36 cellular contexts compared by ENCODE assay signal in the genomic region with DNA sequence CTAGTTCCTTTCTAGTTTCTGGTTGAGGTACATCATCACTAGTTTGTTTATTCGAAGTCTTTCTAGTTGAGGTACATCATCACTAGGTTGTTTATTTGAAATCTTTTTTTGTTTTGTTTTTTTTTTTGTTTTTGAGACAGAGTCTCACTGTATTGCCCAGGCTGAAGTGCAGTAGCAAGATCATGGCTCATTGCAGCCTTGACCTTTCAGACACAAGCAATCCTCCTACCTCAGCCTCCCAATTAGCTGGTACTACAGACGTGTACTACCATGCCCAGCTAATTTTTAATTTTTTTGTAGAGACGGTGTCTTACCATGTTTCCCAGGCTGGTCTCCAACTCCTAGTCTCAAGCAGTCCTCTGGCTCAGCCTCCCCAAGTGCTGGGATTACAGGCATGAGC. TPM values are rescaled to one million over a fixed set of nuclear protein-coding genes. Genes with fewer than 3 reads are reported as not detected.
A peak's percentile ranks its signal among the peaks of the same experiment; 100 is the strongest.
DNase-seq lines count a peak whose midpoint lies in the region; ATAC-seq, FAIRE-seq and TF ChIP-seq lines count a peak whose summit lies in the region.
"Had no signal": no experiment of that assay in that cellular context is flagged by ENCODE, and none has a peak within 500 bp of the region (broad histone marks: within the 10 kb centered on the region; RNA-seq: fewer than 3 reads in every experiment).

No MANE protein-coding gene starts in this region.

- H3K4me1 Mint-ChIP-seq in stimulated activated naive CD8-positive, alpha-beta T cell treated with anti-CD3 and anti-CD28 coated beads, Interleukin-15, Interleukin-2, amounts not matched to agents 100 ng/mL and 50 ng/mL, for 24 hours (ENCODE audit: low read depth), result peaks cover 26% of the 10 kb centered on the region
- peaks cover 7 to 41% (median 16%) of the 10 kb centered on the region in 4 donors for H3K4me1 Mint-ChIP-seq in CD4-positive, CD25-positive, alpha-beta regulatory T cell
- H3K4me1 Mint-ChIP-seq in progenitor cell of endocrine pancreas (ENCODE audit: low read depth) (peaks cover 9% of the 10 kb centered on the region), glutamatergic neuron (ENCODE audit: low read depth, unreplicated experiment) (no peaks in the 10 kb centered on the region)
- H3K4me1 Mint-ChIP-seq: CD14-positive monocyte had no signal

- POLR2A ChIA-PET in HepG2 (lab: Yijun Ruan, JAX), result no interaction called here

- H3K4me3 Mint-ChIP-seq in stimulated activated naive CD8-positive, alpha-beta T cell treated with anti-CD3 and anti-CD28 coated beads, Interleukin-15, Interleukin-2, amounts not matched to agents 100 ng/mL and 50 ng/mL, for 24 hours, result no peak overlapping the region
- no peak overlapping the region for H3K4me3 Mint-ChIP-seq in CD4-positive, CD25-positive, alpha-beta regulatory T cell
- no peak overlapping the region for H3K4me3 Mint-ChIP-seq in progenitor cell of endocrine pancreas (ENCODE audit: low read depth)
- H3K4me3 Mint-ChIP-seq in glutamatergic neuron (ENCODE audit: unreplicated experiment), result no peak overlapping the region
- H3K4me3 Mint-ChIP-seq: B cell; CD14-positive monocyte; CD4-positive, alpha-beta memory T cell; CD4-positive, alpha-beta T cell; CD8-positive, alpha-beta T cell had no signal

- FAIRE-seq in HepG2 (lab: Jason Lieb, UNC), result no peak
- FAIRE-seq: A204.1, A549, D721Med had no signal

- TF ChIP-seq CTCF in HepG2 (CRISPR knock-in tag; IDR thresholded peaks at IDR 0.05), result no peak
- no peak for TF ChIP-seq CTCF in right lobe of liver (IDR thresholded peaks at IDR 0.05)
- no peak for TF ChIP-seq CTCF in progenitor cell of endocrine pancreas (IDR thresholded peaks at IDR 0.05; ENCODE audit: unreplicated experiment)
- no peak for TF ChIP-seq CTCF in glutamatergic neuron (IDR thresholded peaks at IDR 0.05; ENCODE audit: partially characterized antibody, unreplicated experiment)

- no peak overlapping the region for H3K4me2 ChIP-seq in HepG2 (ENCODE audit: low read depth, low read length)
- H3K4me2 ChIP-seq: A549; BLaER1; BLaER1 treated with 17β-estradiol and CSF1 and Interleukin-3, amounts not matched to agents 10 nM and 100 nM had no signal

- intact Hi-C loops in HepG2 (cut with micrococcal nuclease; ENCODE audit: unreplicated experiment) (loop anchor here (2.0 to 5.0 kb wide), 2 partner anchors 23 to 39 kb away; no protein-coding TSS in a partner anchor), right lobe of liver (cut with DNase I) (no loop called here)

- TF ChIP-seq EP300 in HepG2 (IDR thresholded peaks at IDR 0.05; ENCODE audit: low read depth in 2 of 2, low read length in 2 of 2), result no peak
- no peak for TF ChIP-seq EP300 in HepG2 (CRISPR knock-in tag; IDR thresholded peaks at IDR 0.05; ENCODE audit: borderline replicate concordance)

- no peaks in the 10 kb centered on the region for H3K27me3 ChIP-seq in HepG2 (ENCODE audit: control insufficient read depth in 1 of 2, insufficient read depth in 2 of 2, low read length in 2 of 2)
- H3K27me3 ChIP-seq in right lobe of liver, result no peaks in the 10 kb centered on the region
- H3K27me3 ChIP-seq in CD4-positive, CD25-positive, alpha-beta regulatory T cell (ENCODE audit: control insufficient read depth, insufficient read depth, low read length), result no peaks in the 10 kb centered on the region
- H3K27me3 ChIP-seq: BE2C; BLaER1; BLaER1 treated with 17β-estradiol and CSF1 and Interleukin-3, amounts not matched to agents 10 nM and 100 nM had no signal

- H2AFZ ChIP-seq in HepG2 (ENCODE audit: low read length), result no peak overlapping the region

- no peak for TF ChIP-seq RAD21 in HepG2 (CRISPR knock-in tag; IDR thresholded peaks at IDR 0.05)

- H3K4me1 ChIP-seq in HepG2 (ENCODE audit: insufficient read depth, low read length) (peaks cover 31% of the 10 kb centered on the region), right lobe of liver (no peaks in the 10 kb centered on the region)
- no peaks in the 10 kb centered on the region for H3K4me1 ChIP-seq in CD4-positive, CD25-positive, alpha-beta regulatory T cell (ENCODE audit: control insufficient read depth, insufficient read depth, low read length, poor library complexity, severe bottlenecking)
- H3K4me1 ChIP-seq: A549, BE2C, BLaER1, Caco-2 had no signal

- peaks cover 96% of the 10 kb centered on the region for H3K36me3 Mint-ChIP-seq in stimulated activated naive CD8-positive, alpha-beta T cell treated with anti-CD3 and anti-CD28 coated beads, Interleukin-15, Interleukin-2, amounts not matched to agents 100 ng/mL and 50 ng/mL, for 24 hours (ENCODE audit: low read depth)
- peaks cover 90% of the 10 kb centered on the region for H3K36me3 Mint-ChIP-seq in CD4-positive, CD25-positive, alpha-beta regulatory T cell
- H3K36me3 Mint-ChIP-seq in progenitor cell of endocrine pancreas (ENCODE audit: insufficient read depth) (peaks cover 40% of the 10 kb centered on the region), glutamatergic neuron (ENCODE audit: unreplicated experiment) (peaks cover 16% of the 10 kb centered on the region)

- DNase-seq in HepG2 (ENCODE audit: low spot score) (no peak), right lobe of liver (no peak), progenitor cell of endocrine pancreas (ENCODE audit: low spot score, unreplicated experiment) (no peak), glutamatergic neuron (no peak)
- DNase-seq in stimulated activated naive CD8-positive, alpha-beta T cell treated with anti-CD3 and anti-CD28 coated beads, Interleukin-15, Interleukin-2, amounts not matched to agents 100 U/mL and 50 U/mL, for 24 hours, result no peak
- no peak for DNase-seq in CD4-positive, CD25-positive, alpha-beta regulatory T cell
- DNase-seq: 8988T; ACHN; AML-193; BE2C; C1 segment of cervical spinal cord; Caco-2; Calu3; CD4-positive, alpha-beta memory T cell; CD4-positive, alpha-beta T cell; CD8-positive, alpha-beta memory T cell; CD8-positive, alpha-beta T cell; COR-L47; DMS 273 treated with DMSO at 0.1 percent for 48 hours; DMS153; DMS53; DMS79; DMS79 treated with DMSO at 0.1 percent for 48 hours; DND-41; EL had no signal

- peak overlapping the region; percentile 55 for H3K27ac ChIP-seq in HepG2 (ENCODE audit: extremely low read length, insufficient read depth, low read length)
- no peak overlapping the region for H3K27ac ChIP-seq in right lobe of liver
- H3K27ac ChIP-seq in CD4-positive, CD25-positive, alpha-beta regulatory T cell (ENCODE audit: insufficient read depth, low read length, poor library complexity, severe bottlenecking), result no peak overlapping the region
- H3K27ac ChIP-seq: 22Rv1; A549; BLaER1; BLaER1 treated with 17β-estradiol and CSF1 and Interleukin-3, amounts not matched to agents 10 nM and 100 nM; C4-2B had no signal

- peaks cover 15% of the 10 kb centered on the region for H3K9me3 Mint-ChIP-seq in stimulated activated naive CD8-positive, alpha-beta T cell treated with anti-CD3 and anti-CD28 coated beads, Interleukin-15, Interleukin-2, amounts not matched to agents 100 ng/mL and 50 ng/mL, for 24 hours
- H3K9me3 Mint-ChIP-seq in CD4-positive, CD25-positive, alpha-beta regulatory T cell, result peaks cover 0 to 11% (median 1%) of the 10 kb centered on the region in 7 donors
- peaks cover 17% of the 10 kb centered on the region for H3K9me3 Mint-ChIP-seq in progenitor cell of endocrine pancreas (ENCODE audit: low read depth)
- H3K9me3 Mint-ChIP-seq in glutamatergic neuron (ENCODE audit: unreplicated experiment), result peaks cover 4% of the 10 kb centered on the region

- H4K20me1 ChIP-seq in HepG2 (ENCODE audit: insufficient read depth, low read length), result no peaks in the 10 kb centered on the region
- H4K20me1 ChIP-seq: BLaER1; BLaER1 treated with 17β-estradiol and CSF1 and Interleukin-3, amounts not matched to agents 10 nM and 100 nM had no signal

- H3K79me2 ChIP-seq in HepG2 (ENCODE audit: insufficient read depth, low read length), result no peaks in the 10 kb centered on the region

- no TSS peak for BruUV-seq in HepG2 (replicated peaks; lab: Mats Ljungman, UMichigan)

- H3K27me3 Mint-ChIP-seq in stimulated activated naive CD8-positive, alpha-beta T cell treated with anti-CD3 and anti-CD28 coated beads, Interleukin-15, Interleukin-2, amounts not matched to agents 100 ng/mL and 50 ng/mL, for 24 hours, result no peaks in the 10 kb centered on the region
- no peaks in the 10 kb centered on the region for H3K27me3 Mint-ChIP-seq in CD4-positive, CD25-positive, alpha-beta regulatory T cell
- H3K27me3 Mint-ChIP-seq in progenitor cell of endocrine pancreas (no peaks in the 10 kb centered on the region), glutamatergic neuron (ENCODE audit: unreplicated experiment) (no peaks in the 10 kb centered on the region)
- H3K27me3 Mint-ChIP-seq: B cell; CD4-positive, alpha-beta memory T cell; CD4-positive, alpha-beta T cell; CD8-positive, alpha-beta memory T cell had no signal

- peaks cover 0 to 10% of the 10 kb centered on the region in 2 experiments; a peak in 1 of 5 replicates for H3K36me3 ChIP-seq in HepG2 (replicated peaks in 1 of 2; ENCODE audit: control insufficient read depth in 1 of 2, insufficient read depth in 2 of 2, low read length in 2 of 2)
- peaks cover 0 to 1% (median 0%) of the 10 kb centered on the region in 4 donors for H3K36me3 ChIP-seq in right lobe of liver
- peaks cover 75% of the 10 kb centered on the region for H3K36me3 ChIP-seq in CD4-positive, CD25-positive, alpha-beta regulatory T cell (ENCODE audit: control insufficient read depth, insufficient read depth, low read length)

- H3K9me3 ChIP-seq in HepG2 (ENCODE audit: low read length), result no peaks in the 10 kb centered on the region
- H3K9me3 ChIP-seq in right lobe of liver, result no peaks in the 10 kb centered on the region
- peaks cover 0 to 3% of the 10 kb centered on the region in 2 experiments for H3K9me3 ChIP-seq in CD4-positive, CD25-positive, alpha-beta regulatory T cell (ENCODE audit: control insufficient read depth in 2 of 2, low read length in 2 of 2)
- H3K9me3 ChIP-seq: A549, BE2C, Caco-2 had no signal

- WGBS in HepG2 (ENCODE audit: low lambda C conversion rate), result 94% methylated on average over 3 of the region's 3 CpGs
- WGBS in right lobe of liver (ENCODE audit: insufficient coverage, low coverage, low lambda C conversion rate, missing lambda C conversion rate), result 87% methylated on average over 3 of the region's 3 CpGs

- no peak for ATAC-seq in HepG2
- no peak for ATAC-seq in right lobe of liver
- no peak for ATAC-seq in stimulated activated naive CD8-positive, alpha-beta T cell treated with anti-CD3 and anti-CD28 coated beads, Interleukin-15, Interleukin-2, amounts not matched to agents 100 U/mL and 50 U/mL, for 24 hours
- ATAC-seq in CD4-positive, CD25-positive, alpha-beta regulatory T cell (ENCODE audit: low read depth in 2 of 2), result no peak
- ATAC-seq in HG03095 (IDR thresholded peaks at IDR 0.05; ENCODE audit: unreplicated experiment), result no peak
- ATAC-seq: A549; CD8-positive, alpha-beta T cell had no signal

- TF ChIP-seq POLR2A in HepG2 (IDR thresholded peaks at IDR 0.05; ENCODE audit: insufficient read depth in 1 of 2, low read depth in 2 of 2, low read length in 2 of 2), result no peak
- no peak for TF ChIP-seq POLR2A in right lobe of liver (IDR thresholded peaks at IDR 0.05)

- CTCF ChIA-PET in HepG2 (lab: Yijun Ruan, JAX; ENCODE audit: low intra/inter-chr PET ratio, low total read pairs), result no interaction called here

- in situ Hi-C loops in HepG2 (cut with HindIII; ENCODE audit: extremely low pct_ligation_motif_present, low pct_unique_long_range_greater_than_20kb), result no loop called here

- H3K27ac Mint-ChIP-seq in stimulated activated naive CD8-positive, alpha-beta T cell treated with anti-CD3 and anti-CD28 coated beads, Interleukin-15, Interleukin-2, amounts not matched to agents 100 ng/mL and 50 ng/mL, for 24 hours, result peak overlapping the region; percentile 37
- H3K27ac Mint-ChIP-seq in CD4-positive, CD25-positive, alpha-beta regulatory T cell, result peak overlapping the region in 2 of 3 donors; percentile 21 to 29
- H3K27ac Mint-ChIP-seq in progenitor cell of endocrine pancreas, result peak overlapping the region; percentile 70
- H3K27ac Mint-ChIP-seq in glutamatergic neuron (ENCODE audit: unreplicated experiment), result no peak overlapping the region
- H3K27ac Mint-ChIP-seq: B cell; CD14-positive monocyte; CD4-positive, alpha-beta memory T cell; CD4-positive, alpha-beta T cell; CD8-positive, alpha-beta T cell had no signal

- H3K4me3 ChIP-seq in HepG2 (replicated peaks in 1 of 3; ENCODE audit: insufficient read depth in 1 of 3, low read depth in 2 of 3, low read length in 3 of 3) (no peak overlapping the region), right lobe of liver (no peak overlapping the region)
- H3K4me3 ChIP-seq in CD4-positive, CD25-positive, alpha-beta regulatory T cell (ENCODE audit: low read depth, low read length), result no peak overlapping the region
- H3K4me3 ChIP-seq: A549; BLaER1; BLaER1 treated with 17β-estradiol and CSF1 and Interleukin-3, amounts not matched to agents 10 nM and 100 nM had no signal

- no peak overlapping the region for H3K9ac ChIP-seq in HepG2 (ENCODE audit: insufficient read depth, low read depth, low read length)
- H3K9ac ChIP-seq: BLaER1; BLaER1 treated with 17β-estradiol and CSF1 and Interleukin-3, amounts not matched to agents 10 nM and 100 nM had no signal

RNA-seq across cellular contexts. Expression of a gene that starts 54.9 kb away (rescaled TPM):
- total RNA-seq in HepG2 (2016; rRNA removed; fragmentation: Illumina TruSeq; extraction: Trizol), result 8.4 and 8.8 TPM in 2 replicates
- total RNA-seq in HepG2 (2016; cell fraction: cytosol; rRNA removed; fragmentation: Illumina TruSeq; extraction: Trizol; ENCODE audit: low read depth), result 2.2 and 2.4 TPM in 2 replicates
- total RNA-seq in HepG2 (2016; cell fraction: insoluble cytoplasmic fraction; rRNA removed; fragmentation: Illumina TruSeq; extraction: Trizol), result 7.3 and 8.4 TPM in 2 replicates
- total RNA-seq in HepG2 (2016; cell fraction: membrane; rRNA removed; fragmentation: Illumina TruSeq; extraction: Trizol), result 2.9 and 3.2 TPM in 2 replicates
- total RNA-seq in HepG2 (2016; cell fraction: nucleus; rRNA removed; fragmentation: Illumina TruSeq; extraction: Trizol), result 17.3 and 17.4 TPM in 2 replicates
- 0.89 and 1.7 TPM in 2 replicates for polyA plus RNA-seq in HepG2 (2011; rRNA removed)
- polyA plus RNA-seq in HepG2 (2011; cell fraction: cytosol; rRNA removed), result 0.37 and 0.47 TPM in 2 replicates
- 1.7 and 2.2 TPM in 2 replicates for polyA plus RNA-seq in HepG2 (2011; cell fraction: nucleus; rRNA removed)
- 1.0 and 2.1 TPM in 2 replicates for polyA plus RNA-seq in HepG2 (2012)
- 0.09 and 0.11 TPM in 2 replicates for polyA plus RNA-seq in HepG2 (2016; cell fraction: cytosol; fragmentation: Illumina TruSeq; extraction: Trizol; ENCODE audit: low read depth)
- polyA plus RNA-seq in HepG2 (2016; cell fraction: insoluble cytoplasmic fraction; fragmentation: Illumina TruSeq; extraction: Trizol; ENCODE audit: low read depth), result 6.2 and 6.7 TPM in 2 replicates
- 0.48 and 0.52 TPM in 2 replicates for polyA plus RNA-seq in HepG2 (2016; cell fraction: membrane; fragmentation: Illumina TruSeq; extraction: Trizol; ENCODE audit: low read depth)
- 15.7 and 16.2 TPM in 2 replicates for polyA plus RNA-seq in HepG2 (2016; cell fraction: nucleus; fragmentation: Illumina TruSeq; extraction: Trizol; ENCODE audit: insufficient read depth, low read depth)
- polyA minus RNA-seq in HepG2 (2011; rRNA and poly(A)+ RNA removed; ENCODE audit: low replicate concordance), result 1.0 and 3.6 TPM in 2 replicates
- polyA minus RNA-seq in HepG2 (2011; cell fraction: cytosol; rRNA and poly(A)+ RNA removed), result 1.1 TPM in 2 replicates
- 11.7 and 15.8 TPM in 2 replicates for polyA minus RNA-seq in HepG2 (2011; cell fraction: nucleus; rRNA and poly(A)+ RNA removed)
- 1 to 10 TPM in 5 of 6 experiments, under 1 TPM in 1; 0.59 to 2.4 (median 1.7) TPM for total RNA-seq in right lobe of liver
- 23.9 TPM for total RNA-seq in CD4-positive, CD25-positive, alpha-beta regulatory T cell
- polyA plus RNA-seq in CD4-positive, CD25-positive, alpha-beta regulatory T cell, result 10 to 100 TPM in 3 of 4 donors, 1 to 10 TPM in 1; 9.3 to 13.6 (median 10.4) TPM
- total RNA-seq in progenitor cell of endocrine pancreas, result 14.5 and 15.5 TPM in 2 replicates
- total RNA-seq in glutamatergic neuron (ENCODE audit: unreplicated experiment), result 4.2 TPM
